Comparison of ENCODE assay signal across 20 cellular contexts in the genomic region with DNA sequence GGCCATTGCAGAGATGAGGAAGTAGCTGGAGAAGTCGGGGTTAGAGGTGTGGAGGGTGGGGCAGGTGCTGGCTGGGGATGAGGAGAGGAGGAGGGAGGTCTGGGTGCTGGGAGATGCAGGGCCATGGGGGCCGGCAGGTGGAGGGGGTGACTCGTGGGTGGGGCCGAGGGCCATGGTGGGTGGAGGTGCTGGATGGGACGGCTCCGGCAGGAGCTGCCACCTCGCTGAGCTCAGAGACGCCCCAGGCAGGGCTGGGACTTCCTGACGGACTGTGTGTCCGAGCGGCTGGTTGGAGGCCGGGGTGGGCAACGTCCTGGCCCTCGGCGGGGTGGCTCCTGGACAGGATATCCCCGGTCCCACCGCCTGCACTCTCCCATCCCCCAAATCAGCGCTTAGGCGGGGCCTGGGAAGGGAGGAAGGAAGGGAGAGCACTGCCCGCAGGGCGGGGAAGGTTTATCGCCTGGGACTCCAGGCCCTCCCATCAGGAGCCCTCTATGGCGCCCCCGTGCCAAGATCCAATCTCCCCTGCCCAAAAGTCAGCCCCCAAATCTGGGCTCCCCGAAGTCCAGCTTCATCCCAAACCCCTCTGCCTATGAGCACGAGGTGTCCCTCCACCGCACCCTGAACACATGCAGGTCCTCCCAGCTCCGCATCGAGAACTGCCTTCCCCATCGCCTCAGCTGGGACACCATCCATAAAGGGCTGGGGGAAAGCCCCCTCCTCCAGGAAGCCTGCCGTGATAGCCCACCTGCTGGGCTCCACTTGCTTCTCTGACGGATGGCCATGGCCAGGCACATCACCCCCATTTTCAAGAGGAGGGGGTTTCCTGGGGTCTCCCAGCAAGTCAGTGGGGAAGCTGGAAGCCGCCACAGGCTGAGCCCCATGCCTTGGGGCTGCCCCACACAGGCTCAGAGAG. TPM values are rescaled to one million over a fixed set of nuclear protein-coding genes. Genes with fewer than 3 reads are reported as not detected.
A peak's percentile ranks its signal among the peaks of the same experiment; 100 is the strongest.
DNase-seq lines count a peak whose midpoint lies in the region; ATAC-seq, FAIRE-seq and TF ChIP-seq lines count a peak whose summit lies in the region.
"Had no signal": no experiment of that assay in that cellular context is flagged by ENCODE, and none has a peak within 500 bp of the region (broad histone marks: within the 10 kb centered on the region; RNA-seq: fewer than 3 reads in every experiment).

No MANE protein-coding gene starts in this region.

- H4K20me1 ChIP-seq in neural progenitor cell (ENCODE audit: low read depth): no peaks in the 10 kb centered on the region

- peaks cover 5% of the 10 kb centered on the region for H3F3A ChIP-seq in neural progenitor cell (ENCODE audit: low read depth)

- intact Hi-C loops in CD14-positive monocyte (cut with micrococcal nuclease): no loop called here
- intact Hi-C loops in body of pancreas (cut with DNase I): no loop called here
- intact Hi-C loops in kidney (cut with DNase I): no loop called here
- intact Hi-C loops in esophagus muscularis mucosa (cut with DNase I): no loop called here

- ATAC-seq in body of pancreas: peak; percentile 43
- no peak for ATAC-seq in HG03571 (IDR thresholded peaks at IDR 0.05; ENCODE audit: unreplicated experiment)
- ATAC-seq: stimulated activated naive B cell treated with anti-CD40 and anti-IgM and Interleukin-4, amounts not matched to agents 10 μg/mL and 1 μg/mL and 100 μg/mL, for 72 hours had no signal

- H3K9me3 Mint-ChIP-seq in CD14-positive monocyte: peaks cover 0 to 10% (median 5%) of the 10 kb centered on the region in 7 donors
- H3K9me3 Mint-ChIP-seq in neural progenitor cell: no peaks in the 10 kb centered on the region
- H3K9me3 Mint-ChIP-seq: CD8-positive, alpha-beta memory T cell; type B pancreatic cell had no signal

- H3K27me3 Mint-ChIP-seq in CD14-positive monocyte (ENCODE audit: low read depth in 3 of 3): peaks cover 5 to 41% (median 19%) of the 10 kb centered on the region in 3 donors
- H3K27me3 Mint-ChIP-seq in neural progenitor cell (ENCODE audit: insufficient read depth, low read depth): peaks cover 21% of the 10 kb centered on the region
- H3K27me3 Mint-ChIP-seq: type B pancreatic cell had no signal

- 76 to 85% methylated on average over 15 to 33 of the region's 33 CpGs for WGBS in body of pancreas, 2 donors
- WGBS in esophagus muscularis mucosa: 75% methylated on average over 9 of the region's 33 CpGs

- H3K27ac ChIP-seq in body of pancreas: no peak overlapping the region
- H3K27ac ChIP-seq in kidney (ENCODE audit: low read depth in 2 of 2, low read length in 2 of 2): peak overlapping the region in 1 of 2 donors; percentile 60
- no peak overlapping the region for H3K27ac ChIP-seq in neural progenitor cell
- H3K27ac ChIP-seq in esophagus muscularis mucosa (replicated peaks in 1 of 4): peak overlapping the region in 2 of 4 donors; percentile 14 to 29
- H3K27ac ChIP-seq: SJSA1 had no signal

- no peaks in the 10 kb centered on the region for H3K27me3 ChIP-seq in body of pancreas
- no peaks in the 10 kb centered on the region for H3K27me3 ChIP-seq in neural progenitor cell
- peaks cover 0 to 40% (median 0%) of the 10 kb centered on the region in 4 donors for H3K27me3 ChIP-seq in esophagus muscularis mucosa
- H3K27me3 ChIP-seq: SJSA1 had no signal

- H3K36me3 Mint-ChIP-seq in CD14-positive monocyte: no peaks in the 10 kb centered on the region
- H3K36me3 Mint-ChIP-seq in neural progenitor cell: peaks cover 4% of the 10 kb centered on the region
- H3K36me3 Mint-ChIP-seq: CD8-positive, alpha-beta memory T cell; stimulated activated naive B cell treated with anti-CD40 and anti-IgM and Interleukin-4, amounts not matched to agents 10 μg/mL and 1 μg/mL and 100 μg/mL, for 72 hours; type B pancreatic cell had no signal

- H3K4me3 Mint-ChIP-seq in CD14-positive monocyte: peak overlapping the region; percentile 52 to 74
- H3K4me3 Mint-ChIP-seq in neural progenitor cell: no peak overlapping the region
- H3K4me3 Mint-ChIP-seq: CD8-positive, alpha-beta memory T cell; stimulated activated naive B cell treated with anti-CD40 and anti-IgM and Interleukin-4, amounts not matched to agents 10 μg/mL and 1 μg/mL and 100 μg/mL, for 72 hours; type B pancreatic cell had no signal

- H3K4me3 ChIP-seq in body of pancreas: no peak overlapping the region
- H3K4me3 ChIP-seq in kidney (ENCODE audit: low read length in 2 of 2): no peak overlapping the region
- H3K4me3 ChIP-seq in neural progenitor cell: no peak overlapping the region
- H3K4me3 ChIP-seq in esophagus muscularis mucosa: no peak overlapping the region
- H3K4me3 ChIP-seq: SJSA1 had no signal

- H3K9ac ChIP-seq in kidney (ENCODE audit: low read length in 2 of 2) (no peak overlapping the region), neural progenitor cell (no peak overlapping the region)

- H3K27ac Mint-ChIP-seq in CD14-positive monocyte (no peak overlapping the region), neural progenitor cell (peak overlapping the region; percentile 82)
- H3K27ac Mint-ChIP-seq: progenitor cell of endocrine pancreas; stimulated activated naive B cell treated with anti-CD40 and anti-IgM and Interleukin-4, amounts not matched to agents 10 μg/mL and 1 μg/mL and 100 μg/mL, for 72 hours; type B pancreatic cell had no signal

- no peak overlapping the region for H2AFZ ChIP-seq in neural progenitor cell (replicated peaks)

- no peak for DNase-seq in CD14-positive monocyte (ENCODE audit: low spot score)
- DNase-seq in body of pancreas: no peak
- peak; percentile 86 for DNase-seq in kidney
- no peak for DNase-seq in neural progenitor cell (ENCODE audit: low spot score)
- no peak for DNase-seq in cerebellar cortex (ENCODE audit: low spot score)
- DNase-seq in esophagus muscularis mucosa (ENCODE audit: extremely low spot score): no peak
- DNase-seq in ureter (ENCODE audit: low spot score): no peak
- DNase-seq: ACHN; activated CD8-positive, alpha-beta memory T cell treated with anti-CD3 and anti-CD28 coated beads, Interleukin-2, amount 50 U/mL, for 4 hours; activated naive CD4-positive, alpha-beta T cell treated with Interleukin-2 at 50 U/mL for 16 hours; CD8-positive, alpha-beta memory T cell; Karpas-422; NCI-H1436 treated with DMSO at 0.1 percent for 48 hours; NCI-H345; NK-92 treated with Interleukin-12 subunit alpha and Interleukin-12 subunit beta, amount 100 ng/mL, for 24 hours; stimulated activated naive B cell treated with anti-CD40 and anti-IgM and Interleukin-4, amounts not matched to agents 10 μg/mL and 1 μg/mL and 100 μg/mL, for 72 hours had no signal

- no peaks in the 10 kb centered on the region for H3K79me2 ChIP-seq in neural progenitor cell (ENCODE audit: low read depth)

- no peaks in the 10 kb centered on the region for H3K9me3 ChIP-seq in body of pancreas
- H3K9me3 ChIP-seq in kidney (ENCODE audit: control insufficient read depth in 1 of 2, low read length in 2 of 2): no peaks in the 10 kb centered on the region
- no peaks in the 10 kb centered on the region for H3K9me3 ChIP-seq in neural progenitor cell (ENCODE audit: low read depth)
- no peaks in the 10 kb centered on the region for H3K9me3 ChIP-seq in esophagus muscularis mucosa
- H3K9me3 ChIP-seq: SJSA1 had no signal

- no peak for TF ChIP-seq EP300 in esophagus muscularis mucosa (IDR thresholded peaks at IDR 0.05)

- H3K4me1 ChIP-seq in body of pancreas (no peaks in the 10 kb centered on the region), kidney (ENCODE audit: control insufficient read depth in 1 of 2, insufficient read depth in 1 of 2, low read depth in 1 of 2, low read length in 2 of 2) (no peaks in the 10 kb centered on the region), neural progenitor cell (peaks cover 32% of the 10 kb centered on the region), esophagus muscularis mucosa (peaks cover 20 to 54% (median 45%) of the 10 kb centered on the region in 4 donors)

- no peak for FAIRE-seq in kidney (lab: Jason Lieb, UNC)

- TF ChIP-seq CTCF in CD14-positive monocyte (IDR thresholded peaks at IDR 0.05) (no peak), body of pancreas (IDR thresholded peaks at IDR 0.05) (no peak), kidney (IDR thresholded peaks at IDR 0.05; ENCODE audit: borderline replicate concordance, extremely low read depth, insufficient read depth) (no peak), neural progenitor cell (IDR thresholded peaks at IDR 0.05) (no peak), esophagus muscularis mucosa (IDR thresholded peaks at IDR 0.05) (no peak)

- H3K4me2 ChIP-seq in neural progenitor cell: no peak overlapping the region

- no peaks in the 10 kb centered on the region for H3K36me3 ChIP-seq in body of pancreas (replicated peaks in 1 of 2; ENCODE audit: insufficient read depth in 1 of 2, low read depth in 2 of 2)
- H3K36me3 ChIP-seq in kidney (ENCODE audit: control insufficient read depth in 1 of 2, insufficient read depth in 2 of 2, low read length in 2 of 2): no peaks in the 10 kb centered on the region
- H3K36me3 ChIP-seq in neural progenitor cell: no peaks in the 10 kb centered on the region
- H3K36me3 ChIP-seq in esophagus muscularis mucosa: no peaks in the 10 kb centered on the region
- H3K36me3 ChIP-seq: SJSA1 had no signal

- no peak for TF ChIP-seq POLR2A in body of pancreas (IDR thresholded peaks at IDR 0.05)
- no peak for TF ChIP-seq POLR2A in esophagus muscularis mucosa (IDR thresholded peaks at IDR 0.05; ENCODE audit: low read depth)

- H3K4me1 Mint-ChIP-seq in CD14-positive monocyte (peaks cover 17% of the 10 kb centered on the region), neural progenitor cell (peaks cover 39% of the 10 kb centered on the region)
- H3K4me1 Mint-ChIP-seq: CD8-positive, alpha-beta memory T cell had no signal

RNA-seq across cellular contexts. Expression of a gene that starts 58.3 kb away (rescaled TPM):
- polyA plus RNA-seq in CD14-positive monocyte (1 to 10 TPM; 1.4 to 2.2 TPM), kidney (ENCODE audit: insufficient read depth, low read depth, low replicate concordance) (6.5 TPM)
- total RNA-seq in body of pancreas (10 to 100 TPM; 29.6 to 65.3 TPM), kidney (77.2 TPM), neural progenitor cell (ENCODE audit: low replicate concordance) (11.7 and 32.4 TPM in 2 replicates), esophagus muscularis mucosa (10 to 100 TPM; 48.6 to 90.6 (median 58.8) TPM), ureter (134 TPM)

RNA-seq across cellular contexts. Expression of a gene that starts 58.6 kb away (rescaled TPM):
- polyA plus RNA-seq in CD14-positive monocyte (1 to 10 TPM; 2.2 to 2.8 TPM), kidney (ENCODE audit: insufficient read depth, low read depth, low replicate concordance) (137 TPM)
- total RNA-seq in body of pancreas (10 to 100 TPM; 14.8 to 47.0 TPM), kidney (140 TPM), neural progenitor cell (ENCODE audit: low replicate concordance) (16.5 and 47.4 TPM in 2 replicates), esophagus muscularis mucosa (100 to 1,000 TPM in 1 of 4 donors, 10 to 100 TPM in 3; 33.2 to 134 (median 78.7) TPM), ureter (109 TPM)
